ENCODE assay signal across 9 cellular contexts in the genomic region with DNA sequence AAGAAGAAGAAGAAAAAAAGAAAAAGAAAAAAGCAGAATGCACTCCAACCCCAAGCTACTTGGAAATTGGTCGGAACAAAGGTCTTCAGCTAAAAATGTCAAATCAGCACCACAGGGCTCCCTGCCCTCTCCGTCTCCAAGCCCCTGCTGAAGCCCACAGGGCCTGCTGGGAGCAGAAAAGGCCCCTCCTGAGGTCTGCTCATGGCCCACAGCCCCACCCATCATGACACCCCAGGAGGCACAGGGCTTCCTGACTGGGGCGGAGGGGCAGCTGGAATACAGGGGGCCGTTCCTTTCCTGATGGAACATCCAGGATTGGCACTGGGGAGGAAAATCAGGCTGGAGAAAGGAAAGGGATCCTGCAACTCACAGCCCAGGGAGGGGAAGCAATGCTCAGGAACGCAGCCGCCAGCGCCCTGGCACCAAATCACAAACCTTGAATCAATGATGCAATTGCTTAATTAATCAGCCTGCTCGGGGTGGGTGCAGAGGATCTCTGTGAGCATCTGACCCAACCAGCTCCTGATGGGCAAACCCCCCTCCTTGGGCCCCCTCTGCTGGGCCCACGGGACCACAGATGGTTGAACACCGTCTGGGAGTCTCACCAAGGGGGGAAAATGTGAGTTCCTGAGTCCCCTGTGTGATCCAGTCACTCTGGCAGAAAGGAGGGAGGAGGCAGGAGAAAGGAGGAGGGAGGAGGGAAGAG.
DNase-seq lines count a peak whose midpoint lies in the region; ATAC-seq and TF ChIP-seq lines count a peak whose summit lies in the region.
"Had no signal": no experiment of that assay in that cellular context is flagged by ENCODE, and none has a peak within 500 bp of the region (broad histone marks: within the 10 kb centered on the region; RNA-seq: fewer than 3 reads in every experiment).

No MANE protein-coding gene starts in this region.

- no peak for TF ChIP-seq POLR2A in ovary (IDR thresholded peaks at IDR 0.05)

- H4K20me1 ChIP-seq in BLaER1 treated with 17β-estradiol and CSF1 and Interleukin-3, amounts not matched to agents 10 nM and 100 nM = 0 out of 22 replicates have a peak, but pooled peaks cover 0 to 18% (median 0%) of the 10 kb centered on the region in 11 experiments

- H3K27me3 ChIP-seq in BLaER1 treated with 17β-estradiol and CSF1 and Interleukin-3, amounts not matched to agents 10 nM and 100 nM = peaks cover 0 to 29% (median 0%) of the 10 kb centered on the region in 11 experiments; a peak in 5 of 22 replicates
- H3K27me3 ChIP-seq in WERI-Rb-1 (ENCODE audit: insufficient read depth, low read depth, severe bottlenecking) = no peaks in the 10 kb centered on the region
- peaks cover 0 to 23% (median 0%) of the 10 kb centered on the region in 7 donors for H3K27me3 ChIP-seq in heart right ventricle
- no peaks in the 10 kb centered on the region for H3K27me3 ChIP-seq in ovary

- CTCF ChIA-PET in activated CD8-positive, alpha-beta T cell treated with anti-CD3 and anti-CD28 coated beads, Interleukin-2, amount 10 ng/mL, durations not matched to agents 7 days and 5 days (lab: Charles Lee) = no interaction called here

- DNase-seq in WERI-Rb-1 (peak; percentile 44), heart right ventricle (peak; percentile 38 to 45), ovary (peak; percentile 57 to 78 (median 72)), HUDEP-2 (lab: John Stamatoyannopoulos, UW; ENCODE audit: unreplicated experiment in 76 of 76) (no peak)
- no peak for DNase-seq in activated CD8-positive, alpha-beta T cell treated with anti-CD3 and anti-CD28 coated beads, Interleukin-2, amount 10 ng/mL, durations not matched to agents 7 days and 5 days
- DNase-seq in stimulated activated CD4-positive, alpha-beta T cell treated with anti-CD3 and anti-CD28 coated beads, Interleukin-4, amount 100 ng/mL, for 4 hours = no peak
- DNase-seq: activated gamma-delta T cell had no signal

- H3K27ac Mint-ChIP-seq in activated CD8-positive, alpha-beta T cell treated with anti-CD3 and anti-CD28 coated beads, Interleukin-2, amount 10 ng/mL, durations not matched to agents 7 days and 5 days = no peak overlapping the region

- POLR2A ChIA-PET in activated CD8-positive, alpha-beta T cell treated with anti-CD3 and anti-CD28 coated beads, Interleukin-2, amount 10 ng/mL, durations not matched to agents 7 days and 5 days (lab: Charles Lee) = no interaction called here

- H3K4me1 ChIP-seq in BLaER1 treated with 17β-estradiol and CSF1 and Interleukin-3, amounts not matched to agents 10 nM and 100 nM = peaks cover 66 to 93% (median 90%) of the 10 kb centered on the region in 10 experiments
- H3K4me1 ChIP-seq in heart right ventricle = peaks cover 18 to 65% (median 41%) of the 10 kb centered on the region in 9 donors
- peaks cover 26% of the 10 kb centered on the region for H3K4me1 ChIP-seq in ovary (ENCODE audit: insufficient read depth)

- H3K36me3 Mint-ChIP-seq in activated CD8-positive, alpha-beta T cell treated with anti-CD3 and anti-CD28 coated beads, Interleukin-2, amount 10 ng/mL, durations not matched to agents 7 days and 5 days (ENCODE audit: low read depth) = no peaks in the 10 kb centered on the region

- 36 to 46% methylated on average over 10 of the region's 10 CpGs for WGBS in heart right ventricle, 2 donors
- 8 to 9% (median 8%) methylated on average over 10 of the region's 10 CpGs for WGBS in ovary, 3 donors

- peak overlapping the region in 9 of 11 experiments; percentile 15 to 83 (median 71); a peak in 17 of 22 replicates for H3K9ac ChIP-seq in BLaER1 treated with 17β-estradiol and CSF1 and Interleukin-3, amounts not matched to agents 10 nM and 100 nM

- ATAC-seq in heart right ventricle (peak; percentile 2 to 48 (median 34)), HG03342 (IDR thresholded peaks at IDR 0.05; ENCODE audit: unreplicated experiment) (no peak)
- no peak for ATAC-seq in activated CD8-positive, alpha-beta T cell treated with anti-CD3 and anti-CD28 coated beads, Interleukin-2, amount 10 ng/mL, durations not matched to agents 7 days and 5 days

- no peaks in the 10 kb centered on the region for H3K36me3 ChIP-seq in BLaER1 treated with 17β-estradiol and CSF1 and Interleukin-3, amounts not matched to agents 10 nM and 100 nM
- H3K36me3 ChIP-seq in WERI-Rb-1 (no peaks in the 10 kb centered on the region), heart right ventricle (no peaks in the 10 kb centered on the region), ovary (no peaks in the 10 kb centered on the region)

- no peaks in the 10 kb centered on the region for H3K9me3 Mint-ChIP-seq in activated CD8-positive, alpha-beta T cell treated with anti-CD3 and anti-CD28 coated beads, Interleukin-2, amount 10 ng/mL, durations not matched to agents 7 days and 5 days (ENCODE audit: insufficient read depth)

- intact Hi-C loops in heart right ventricle (cut with DNase I) (loop anchor here in 2 of 10 donors (2.0 to 5.0 kb wide), 3 partner anchors 42 to 158 kb away; no protein-coding TSS in a partner anchor), ovary (cut with DNase I) (loop anchor here in 2 of 4 donors (5.0 kb wide), 2 partner anchors 52 to 157 kb away; a partner anchor contains a TSS)

- peak overlapping the region in 8 of 11 experiments; percentile 46 to 89 (median 81); a peak in 15 of 22 replicates for H3K27ac ChIP-seq in BLaER1 treated with 17β-estradiol and CSF1 and Interleukin-3, amounts not matched to agents 10 nM and 100 nM
- no peak overlapping the region for H3K27ac ChIP-seq in WERI-Rb-1
- peak overlapping the region; percentile 32 to 85 (median 72) for H3K27ac ChIP-seq in heart right ventricle
- H3K27ac ChIP-seq in ovary = peak overlapping the region in 1 of 2 donors; percentile 90

- peaks cover 17% of the 10 kb centered on the region for H3K27me3 Mint-ChIP-seq in activated CD8-positive, alpha-beta T cell treated with anti-CD3 and anti-CD28 coated beads, Interleukin-2, amount 10 ng/mL, durations not matched to agents 7 days and 5 days (ENCODE audit: low read depth)

- H3K4me1 Mint-ChIP-seq in activated CD8-positive, alpha-beta T cell treated with anti-CD3 and anti-CD28 coated beads, Interleukin-2, amount 10 ng/mL, durations not matched to agents 7 days and 5 days (ENCODE audit: low read depth) = no peaks in the 10 kb centered on the region

- no peak overlapping the region for H3K4me3 Mint-ChIP-seq in activated CD8-positive, alpha-beta T cell treated with anti-CD3 and anti-CD28 coated beads, Interleukin-2, amount 10 ng/mL, durations not matched to agents 7 days and 5 days

- TF ChIP-seq EP300 in ovary (IDR thresholded peaks at IDR 0.05) = no peak

- no peaks in the 10 kb centered on the region for H3K9me3 ChIP-seq in BLaER1 treated with 17β-estradiol and CSF1 and Interleukin-3, amounts not matched to agents 10 nM and 100 nM (replicated peaks in 1 of 11)
- H3K9me3 ChIP-seq in WERI-Rb-1 (ENCODE audit: severe bottlenecking) (no peaks in the 10 kb centered on the region), heart right ventricle (peaks cover 0 to 4% (median 0%) of the 10 kb centered on the region in 11 donors), ovary (no peaks in the 10 kb centered on the region)

- peak overlapping the region; percentile 71 to 96 (median 89) for H3K4me2 ChIP-seq in BLaER1 treated with 17β-estradiol and CSF1 and Interleukin-3, amounts not matched to agents 10 nM and 100 nM

- H3K4me3 ChIP-seq in BLaER1 treated with 17β-estradiol and CSF1 and Interleukin-3, amounts not matched to agents 10 nM and 100 nM = peak overlapping the region in 6 of 10 experiments; percentile 1 to 55 (median 28); a peak in 6 of 20 replicates
- H3K4me3 ChIP-seq in WERI-Rb-1 (ENCODE audit: low read depth, low read length) = no peak overlapping the region
- peak overlapping the region in 1 of 10 donors; percentile 0 for H3K4me3 ChIP-seq in heart right ventricle
- no peak overlapping the region for H3K4me3 ChIP-seq in ovary

- TF ChIP-seq CTCF in WERI-Rb-1 (IDR thresholded peaks at IDR 0.05; ENCODE audit: low read depth, low read length) (no peak), heart right ventricle (IDR thresholded peaks at IDR 0.05) (no peak), ovary (IDR thresholded peaks at IDR 0.05) (no peak)

Comparison
In these comparisons a context has a peak if more than half of its experiments do, and no peak if none do; other contexts are left out.
1. H3K4me3 ChIP-seq: peak in BLaER1 treated with 17β-estradiol and CSF1 and Interleukin-3, amounts not matched to agents 10 nM and 100 nM (6 of 10); none in WERI-Rb-1 (single experiment) and ovary (single experiment).
2. DNase-seq: peak in WERI-Rb-1 (single experiment), heart right ventricle (2 of 2) and ovary (5 of 5); none in activated CD8-positive, alpha-beta T cell treated with anti-CD3 and anti-CD28 coated beads, Interleukin-2, amount 10 ng/mL, durations not matched to agents 7 days and 5 days (single experiment), stimulated activated CD4-positive, alpha-beta T cell treated with anti-CD3 and anti-CD28 coated beads, Interleukin-4, amount 100 ng/mL, for 4 hours (0 of 2) and HUDEP-2 (0 of 76).
3. ATAC-seq: peak in heart right ventricle (8 of 8); none in HG03342 (single experiment) and activated CD8-positive, alpha-beta T cell treated with anti-CD3 and anti-CD28 coated beads, Interleukin-2, amount 10 ng/mL, durations not matched to agents 7 days and 5 days (single experiment).